10 cellular contexts compared by ENCODE assay signal in genomic region chr13:49234741-49235140, GRCh38. TPM values are rescaled to one million over a fixed set of nuclear protein-coding genes. Genes with fewer than 3 reads are reported as not detected.
"Had no signal": no experiment of that assay in that cellular context is flagged by ENCODE, and none has a peak within 500 bp of the region (broad histone marks: within the 10 kb centered on the region; RNA-seq: fewer than 3 reads in every experiment).

No MANE protein-coding gene starts in this region.

- FAIRE-seq: HTR-8/SVneo, K562 had no signal

- DNase-seq: IMR-90, KBM-7, KG1 had no signal

- ATAC-seq: K562 had no signal

- H3K4me3 Mint-ChIP-seq: IgD-negative memory B cell had no signal

- H3K4me2 ChIP-seq: KMS-11 had no signal

- H3K9ac ChIP-seq: KMS-11 had no signal

- H3K27me3 Mint-ChIP-seq: IgD-negative memory B cell had no signal

- H3K9me3 Mint-ChIP-seq: IgD-negative memory B cell had no signal

- H3K27ac Mint-ChIP-seq: IgD-negative memory B cell had no signal

- H3K27ac ChIP-seq: HL-60, KMS-11 had no signal

- H3K4me3 ChIP-seq: K562 had no signal

RNA-seq across cellular contexts. Expression of gene MLNR, which starts 14.6 kb away (rescaled TPM):
- total RNA-seq: HT-29, HT1080, IMR-90, K562 had no signal
- polyA plus RNA-seq: IgD-negative memory B cell, IMR-90, K562 had no signal
